ENCODE assay signal across 1 cellular context in the genomic region with DNA sequence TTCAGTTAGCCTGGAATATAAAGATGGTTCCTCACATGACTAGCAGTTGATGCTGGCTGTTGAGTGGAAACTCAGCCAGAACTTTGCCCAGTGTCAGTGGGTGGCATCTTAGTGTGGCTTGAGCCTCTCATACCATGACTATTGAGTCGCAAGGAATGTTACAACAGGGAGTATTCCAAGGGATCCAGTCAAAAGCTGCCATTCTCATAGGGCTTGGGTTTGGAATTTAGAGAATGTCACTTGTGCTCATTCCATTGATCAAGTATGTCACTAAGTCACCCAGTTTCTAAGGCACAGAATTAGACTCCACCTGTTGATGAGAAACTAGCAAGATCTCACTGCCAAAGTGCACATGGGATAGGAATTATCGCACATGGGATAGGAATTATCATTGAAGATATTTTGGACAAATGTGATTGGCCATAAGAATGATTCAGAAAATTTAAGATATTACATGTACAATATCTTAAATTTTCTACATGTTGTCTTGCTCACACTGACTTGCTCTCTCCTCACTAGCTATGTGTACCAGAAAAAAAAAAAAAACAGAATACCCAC.
A peak's percentile ranks its signal among the peaks of the same experiment; 100 is the strongest.
TF ChIP-seq lines count a peak whose summit lies in the region.

No MANE protein-coding gene starts in this region.

TF ChIP-seq in H1, 55 proteins besides CTCF, POLR2A, EP300 and RAD21 (continued from another document):
- TF ChIP-seq SP1 (IDR thresholded peaks at IDR 0.05; ENCODE audit: low read depth, low read length) (peak; percentile 77), JUND (IDR thresholded peaks at IDR 0.05; ENCODE audit: low read length) (peak; percentile 33; the same call in 1 of the 2 replicates), HDAC2 (IDR thresholded peaks at IDR 0.05; ENCODE audit: borderline replicate concordance in 1 of 2, low read depth in 2 of 2, low read length in 2 of 2) (peak in 1 of 2 experiments; percentile 12; a peak in 1 of 4 replicates), ASH2L (IDR thresholded peaks at IDR 0.05; ENCODE audit: low read length) (peak; percentile 53)
